ENCODE assay signal across 8 cellular contexts in the genomic region with DNA sequence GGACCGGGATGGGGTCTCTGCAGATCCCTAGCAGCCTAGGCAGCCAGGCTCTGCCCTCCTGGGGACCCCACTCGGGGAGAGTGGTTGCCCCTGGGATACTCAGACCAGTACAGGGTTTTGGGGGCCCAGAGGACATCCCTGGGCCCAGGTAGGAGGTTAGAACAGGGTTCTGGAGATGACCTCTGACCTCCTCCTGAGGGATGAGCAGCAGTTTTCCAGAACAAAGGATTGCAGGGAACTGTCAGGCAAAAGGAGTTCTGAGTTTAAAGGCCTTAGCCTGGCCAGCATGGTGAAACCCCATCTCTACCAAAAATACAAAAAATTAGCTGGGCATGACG. TPM values are rescaled to one million over a fixed set of nuclear protein-coding genes. Genes with fewer than 3 reads are reported as not detected.
A peak's percentile ranks its signal among the peaks of the same experiment; 100 is the strongest.
DNase-seq lines count a peak whose midpoint lies in the region; ATAC-seq and TF ChIP-seq lines count a peak whose summit lies in the region.

No MANE protein-coding gene starts in this region.

- H3K4me1 Mint-ChIP-seq in activated B cell treated with CpG ODN at 0.5 μM for 24 hours: peaks cover 59% of the 10 kb centered on the region
- peaks cover 47% of the 10 kb centered on the region for H3K4me1 Mint-ChIP-seq in memory B cell

- DNase-seq in left ventricle myocardium superior: no peak
- DNase-seq in cardiac septum (ENCODE audit: low spot score): no peak
- DNase-seq in activated B cell treated with CpG ODN at 0.5 μM for 24 hours: no peak
- DNase-seq in memory B cell (ENCODE audit: low spot score in 2 of 2): no peak
- DNase-seq in DMS153 (lab: John Stamatoyannopoulos, UW): no peak
- DNase-seq in LoVo (ENCODE audit: low spot score): no peak
- DNase-seq in anterior cingulate cortex (lab: John Stamatoyannopoulos, UW): no peak

- H3K27me3 Mint-ChIP-seq in activated B cell treated with CpG ODN at 0.5 μM for 24 hours: no peaks in the 10 kb centered on the region
- peaks cover 1% of the 10 kb centered on the region for H3K27me3 Mint-ChIP-seq in memory B cell

- H3K27ac Mint-ChIP-seq in activated B cell treated with CpG ODN at 0.5 μM for 24 hours (peak overlapping the region; percentile 86), memory B cell (no peak overlapping the region)

- POLR2A ChIA-PET in activated B cell treated with CpG ODN at 0.5 μM for 24 hours (lab: Charles Lee): interaction anchor here (0.6 to 8.8 kb wide), 11 partner anchors 9 to 300 kb away, joined by 3 to 103 read pairs (median 13); a partner anchor contains a TSS

- H3K4me3 Mint-ChIP-seq in activated B cell treated with CpG ODN at 0.5 μM for 24 hours (no peak overlapping the region), memory B cell (peak overlapping the region; percentile 2)

- ATAC-seq in left ventricle myocardium superior (peak; percentile 13), activated B cell treated with CpG ODN at 0.5 μM for 24 hours (ENCODE audit: low read depth) (no peak), memory B cell (ENCODE audit: low read depth) (no peak), GM21390 (IDR thresholded peaks at IDR 0.05; ENCODE audit: unreplicated experiment) (no peak)

- intact Hi-C loops in left ventricle myocardium superior (cut with micrococcal nuclease): loop anchor here (2.0 kb wide), 1 partner anchor 85 kb away; no protein-coding TSS in a partner anchor
- intact Hi-C loops in cardiac septum (cut with DNase I): no loop called here
- intact Hi-C loops in activated B cell treated with CpG ODN at 0.5 μM for 24 hours (cut with micrococcal nuclease): loop anchor here (1.0 to 2.0 kb wide), 4 partner anchors 25 to 84 kb away; a partner anchor contains a TSS

- H3K36me3 Mint-ChIP-seq in activated B cell treated with CpG ODN at 0.5 μM for 24 hours (ENCODE audit: low read depth) (peaks cover 36% of the 10 kb centered on the region), memory B cell (peaks cover 6% of the 10 kb centered on the region)

- CTCF ChIA-PET in activated B cell treated with CpG ODN at 0.5 μM for 24 hours (lab: Charles Lee): interaction anchor here (0.6 to 9.9 kb wide), 13 partner anchors 9 to 90 kb away, joined by 3 to 261 read pairs (median 4); no protein-coding TSS in a partner anchor

- no peak for TF ChIP-seq CTCF in activated B cell treated with CpG ODN at 0.5 μM for 24 hours (IDR thresholded peaks at IDR 0.05)

- no peaks in the 10 kb centered on the region for H3K9me3 Mint-ChIP-seq in activated B cell treated with CpG ODN at 0.5 μM for 24 hours
- H3K9me3 Mint-ChIP-seq in memory B cell: no peaks in the 10 kb centered on the region

RNA-seq across cellular contexts. Expression of a gene that starts 20.4 kb away (rescaled TPM):
- total RNA-seq in left ventricle myocardium superior (112 TPM), cardiac septum (68.2 TPM), activated B cell treated with CpG ODN at 0.5 μM for 24 hours (52.6 and 64.5 TPM in 2 replicates)

RNA-seq across cellular contexts. Expression of a gene that starts 42.7 kb away (rescaled TPM):
- total RNA-seq in left ventricle myocardium superior (13.0 TPM), cardiac septum (15.5 TPM), activated B cell treated with CpG ODN at 0.5 μM for 24 hours (89.0 and 98.6 TPM in 2 replicates)
